ENCODE assay signal across 8 cellular contexts in genomic region chr16:10616744-10617640, GRCh38. TPM values are rescaled to one million over a fixed set of nuclear protein-coding genes. Genes with fewer than 3 reads are reported as not detected.
DNase-seq lines count a peak whose midpoint lies in the region; ATAC-seq, FAIRE-seq and TF ChIP-seq lines count a peak whose summit lies in the region.

No MANE protein-coding gene starts in this region.

- FAIRE-seq in RCC 7860 (lab: Jason Lieb, UNC): no peak

- H3K9me3 ChIP-seq in prostate gland: no peaks in the 10 kb centered on the region

- H3K4me1 ChIP-seq in prostate gland (replicated peaks): peaks cover 5% of the 10 kb centered on the region

- DNase-seq in Daoy (ENCODE audit: low read depth) (peak; percentile 71), NCI-H510A (lab: John Stamatoyannopoulos, UW) (peak; percentile 50), fibroblast of villous mesenchyme (ENCODE audit: low read depth) (peak; percentile 19), prostate gland (ENCODE audit: low spot score) (peak; percentile 85), RCC 7860 (ENCODE audit: low spot score) (no peak)
- DNase-seq in stimulated activated naive CD4-positive, alpha-beta T cell (lab: John Stamatoyannopoulos, UW): no peak

- H3K4me3 ChIP-seq in fibroblast of villous mesenchyme (ENCODE audit: low read depth, low read length) (no peak overlapping the region), prostate gland (no peak overlapping the region)

- no peaks in the 10 kb centered on the region for H3K36me3 ChIP-seq in prostate gland

- intact Hi-C loops in prostate gland (cut with DNase I): no loop called here

- ATAC-seq in GM21367 (IDR thresholded peaks at IDR 0.05; ENCODE audit: unreplicated experiment) (no peak), GM18907 (IDR thresholded peaks at IDR 0.05; ENCODE audit: unreplicated experiment) (no peak)

- no peak for TF ChIP-seq CTCF in fibroblast of villous mesenchyme (IDR thresholded peaks at IDR 0.05; ENCODE audit: insufficient read depth, low read depth, low read length)
- TF ChIP-seq CTCF in prostate gland (IDR thresholded peaks at IDR 0.05): peak in 2 of 4 experiments; percentile 32 to 43

- H3K27ac ChIP-seq in prostate gland: peak overlapping the region; percentile 58 to 64

- no peak for TF ChIP-seq POLR2A in prostate gland (IDR thresholded peaks at IDR 0.05)

- 25% methylated on average over 11 of the region's 15 CpGs for WGBS in prostate gland

- no peaks in the 10 kb centered on the region for H3K27me3 ChIP-seq in prostate gland (replicated peaks; ENCODE audit: insufficient read depth)

RNA-seq across cellular contexts. Expression of gene EMP2, which starts 36.6 kb away (rescaled TPM):
- 14.2 and 15.5 TPM in 2 replicates for total RNA-seq in Daoy (2014; rRNA removed; shearing (Covaris generic))
- total RNA-seq in fibroblast of villous mesenchyme (10.6 and 13.0 TPM in 2 replicates), prostate gland (10 to 100 TPM; 40.8 to 87.2 TPM)

Comparison
In these comparisons a context has a peak if more than half of its experiments do, and no peak if none do; other contexts are left out.
1. DNase-seq: peak in Daoy (single experiment), NCI-H510A (single experiment), fibroblast of villous mesenchyme (single experiment) and prostate gland (single experiment); none in stimulated activated naive CD4-positive, alpha-beta T cell (0 of 6) and RCC 7860 (single experiment).